1 cellular context compared by ENCODE assay signal in the genomic region with DNA sequence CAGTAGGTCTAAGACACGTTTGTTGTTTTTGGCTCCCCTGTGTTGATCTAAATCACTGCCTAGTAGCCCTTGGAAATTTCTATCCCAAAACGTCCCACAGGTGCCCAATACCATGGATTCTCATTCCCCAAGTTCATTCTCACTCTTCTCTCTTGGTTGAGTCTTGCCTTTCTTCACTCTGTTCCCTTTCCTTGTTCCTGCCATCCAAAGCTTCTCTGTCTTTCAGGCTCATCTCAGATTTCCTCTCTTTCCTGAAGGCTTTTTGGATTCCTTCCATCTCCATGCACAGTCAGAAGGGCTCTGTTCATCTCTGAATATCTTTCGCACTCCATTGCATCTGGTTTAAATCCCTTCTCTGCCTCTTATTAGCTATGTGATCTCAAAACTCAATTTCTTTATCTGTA.
TF ChIP-seq lines count a peak whose summit lies in the region.

No MANE protein-coding gene starts in this region.

TF ChIP-seq in HCT116, 20 proteins besides CTCF, POLR2A, EP300 and RAD21 (continued from another document):
- TF ChIP-seq TCF7L2 (IDR thresholded peaks at IDR 0.05; ENCODE audit: borderline replicate concordance, extremely low read depth, insufficient read depth, insufficient read length): no peak
- TF ChIP-seq, protein P1, sequence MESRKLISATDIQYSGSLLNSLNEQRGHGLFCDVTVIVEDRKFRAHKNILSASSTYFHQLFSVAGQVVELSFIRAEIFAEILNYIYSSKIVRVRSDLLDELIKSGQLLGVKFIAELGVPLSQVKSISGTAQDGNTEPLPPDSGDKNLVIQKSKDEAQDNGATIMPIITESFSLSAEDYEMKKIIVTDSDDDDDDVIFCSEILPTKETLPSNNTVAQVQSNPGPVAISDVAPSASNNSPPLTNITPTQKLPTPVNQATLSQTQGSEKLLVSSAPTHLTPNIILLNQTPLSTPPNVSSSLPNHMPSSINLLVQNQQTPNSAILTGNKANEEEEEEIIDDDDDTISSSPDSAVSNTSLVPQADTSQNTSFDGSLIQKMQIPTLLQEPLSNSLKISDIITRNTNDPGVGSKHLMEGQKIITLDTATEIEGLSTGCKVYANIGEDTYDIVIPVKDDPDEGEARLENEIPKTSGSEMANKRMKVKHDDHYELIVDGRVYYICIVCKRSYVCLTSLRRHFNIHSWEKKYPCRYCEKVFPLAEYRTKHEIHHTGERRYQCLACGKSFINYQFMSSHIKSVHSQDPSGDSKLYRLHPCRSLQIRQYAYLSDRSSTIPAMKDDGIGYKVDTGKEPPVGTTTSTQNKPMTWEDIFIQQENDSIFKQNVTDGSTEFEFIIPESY (IDR thresholded peaks at IDR 0.05; ENCODE audit: extremely low read depth, insufficient replicate concordance, low read length): no peak
- no peak for TF ChIP-seq ZNF274 (IDR thresholded peaks at IDR 0.05; ENCODE audit: low read depth, low read length)
- TF ChIP-seq JUND (IDR thresholded peaks at IDR 0.05): no peak
- no peak for TF ChIP-seq CBX3 (IDR thresholded peaks at IDR 0.05; ENCODE audit: low read depth)
- no peak for TF ChIP-seq EZH2 (IDR thresholded peaks at IDR 0.05)
- TF ChIP-seq ZFX (IDR thresholded peaks at IDR 0.05): no peak
- TF ChIP-seq ELF1 (IDR thresholded peaks at IDR 0.05; ENCODE audit: borderline replicate concordance, low read depth): no peak
